12 cellular contexts compared by ENCODE assay signal in the genomic region with DNA sequence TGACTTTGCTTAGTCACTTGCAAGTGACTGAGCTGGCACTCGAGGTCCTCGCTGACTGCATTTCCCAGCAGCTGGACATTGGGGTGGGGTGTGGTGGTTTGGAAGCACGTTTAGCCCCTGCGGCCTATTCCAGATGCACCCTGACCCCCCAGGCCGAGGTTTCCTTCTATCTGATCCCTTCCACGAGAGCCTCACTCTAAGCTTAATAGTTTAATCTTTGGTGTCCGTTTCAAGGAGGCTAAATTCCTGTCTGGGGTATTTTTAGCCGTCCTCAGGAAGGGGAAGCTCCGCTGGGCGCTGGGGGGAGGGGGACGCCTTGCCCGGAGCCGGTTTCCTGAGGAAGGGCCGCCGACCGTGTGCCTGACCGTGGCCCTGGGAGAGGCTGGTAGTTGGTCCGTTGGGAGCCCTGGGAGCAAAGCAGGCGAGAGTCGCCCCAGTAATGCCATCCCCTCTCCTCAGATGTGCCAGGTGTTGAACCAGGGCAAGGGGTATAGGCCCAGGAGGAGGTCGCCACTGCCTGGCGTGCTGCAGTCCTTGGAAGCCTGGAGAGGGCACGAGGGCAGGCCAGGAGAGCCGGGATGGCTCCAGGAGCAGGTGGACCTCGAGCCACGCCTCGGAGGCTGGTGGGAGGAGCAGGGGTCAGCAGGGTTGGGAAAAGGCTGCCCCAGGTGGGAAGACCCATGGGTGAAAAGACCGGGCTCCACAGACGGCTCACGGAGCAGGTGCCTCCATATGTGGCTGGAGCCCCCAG. TPM values are rescaled to one million over a fixed set of nuclear protein-coding genes. Genes with fewer than 3 reads are reported as not detected.
DNase-seq lines count a peak whose midpoint lies in the region; ATAC-seq, FAIRE-seq and TF ChIP-seq lines count a peak whose summit lies in the region.
"Had no signal": no experiment of that assay in that cellular context is flagged by ENCODE, and none has a peak within 500 bp of the region (broad histone marks: within the 10 kb centered on the region; RNA-seq: fewer than 3 reads in every experiment).

No MANE protein-coding gene starts in this region.

- DNase-seq in GF-D8 (lab: John Stamatoyannopoulos, UW) (peak; percentile 40), kidney (peak; percentile 85), cerebellar nuclear complex (lab: John Stamatoyannopoulos, UW) (no peak)
- no peak for DNase-seq in stimulated activated naive CD8-positive, alpha-beta T cell treated with anti-CD3 and anti-CD28 coated beads, Interleukin-15, amount 100 ng/mL, for 72 hours
- DNase-seq: foreskin keratinocyte; NCI-H526 treated with DMSO at 0.1 percent for 48 hours; occipital lobe; stimulated activated CD8-positive, alpha-beta memory T cell treated with anti-CD3 and anti-CD28 coated beads, Interleukin-4, amount 100 ng/mL, for 48 hours had no signal

- H3K9me3 ChIP-seq in kidney (ENCODE audit: control insufficient read depth in 1 of 2, low read length in 2 of 2): no peaks in the 10 kb centered on the region

- intact Hi-C loops in kidney (cut with DNase I): loop anchor here (10.0 kb wide), 1 partner anchor 160 kb away; no protein-coding TSS in a partner anchor

- TF ChIP-seq CTCF in kidney (IDR thresholded peaks at IDR 0.05; ENCODE audit: borderline replicate concordance, extremely low read depth, insufficient read depth): no peak

- no peak for ATAC-seq in GM21381 (IDR thresholded peaks at IDR 0.05; ENCODE audit: unreplicated experiment)
- ATAC-seq in stimulated activated naive CD8-positive, alpha-beta T cell treated with anti-CD3 and anti-CD28 coated beads, Interleukin-15, amount 100 ng/mL, for 72 hours: no peak
- no peak for ATAC-seq in HG02970 (IDR thresholded peaks at IDR 0.05; ENCODE audit: low FRiP score, unreplicated experiment)
- ATAC-seq: foreskin keratinocyte had no signal

- peaks cover 41% of the 10 kb centered on the region for H3K4me1 Mint-ChIP-seq in stimulated activated naive CD8-positive, alpha-beta T cell treated with anti-CD3 and anti-CD28 coated beads, Interleukin-15, amount 100 ng/mL, for 72 hours

- no peak overlapping the region for H3K27ac Mint-ChIP-seq in stimulated activated naive CD8-positive, alpha-beta T cell treated with anti-CD3 and anti-CD28 coated beads, Interleukin-15, amount 100 ng/mL, for 72 hours

- H3K27me3 Mint-ChIP-seq in stimulated activated naive CD8-positive, alpha-beta T cell treated with anti-CD3 and anti-CD28 coated beads, Interleukin-15, amount 100 ng/mL, for 72 hours: no peaks in the 10 kb centered on the region

- H3K4me3 ChIP-seq in kidney (ENCODE audit: low read length in 2 of 2): no peak overlapping the region
- no peak overlapping the region for H3K4me3 ChIP-seq in skin epidermis

- no peak for FAIRE-seq in kidney (lab: Jason Lieb, UNC)

- peak overlapping the region; percentile 78 for H3K27ac ChIP-seq in angular gyrus (ENCODE audit: low read depth, low read length)
- H3K27ac ChIP-seq in kidney (ENCODE audit: low read depth in 2 of 2, low read length in 2 of 2): peak overlapping the region; percentile 71 to 90
- peak overlapping the region in 19 of 21 experiments; percentile 70 to 91 (median 84) for H3K27ac ChIP-seq in skin epidermis
- H3K27ac ChIP-seq: foreskin keratinocyte had no signal

- peaks cover 3% of the 10 kb centered on the region in 2 donors for H3K36me3 ChIP-seq in kidney (ENCODE audit: control insufficient read depth in 1 of 2, insufficient read depth in 2 of 2, low read length in 2 of 2)

- no peak overlapping the region for H3K9ac ChIP-seq in kidney (ENCODE audit: low read length in 2 of 2)

- no peaks in the 10 kb centered on the region for H3K9me3 Mint-ChIP-seq in stimulated activated naive CD8-positive, alpha-beta T cell treated with anti-CD3 and anti-CD28 coated beads, Interleukin-15, amount 100 ng/mL, for 72 hours

- H3K4me1 ChIP-seq in kidney (ENCODE audit: control insufficient read depth in 1 of 2, insufficient read depth in 1 of 2, low read depth in 1 of 2, low read length in 2 of 2): peaks cover 12 to 39% of the 10 kb centered on the region in 2 donors

- no peak overlapping the region for H3K4me3 Mint-ChIP-seq in stimulated activated naive CD8-positive, alpha-beta T cell treated with anti-CD3 and anti-CD28 coated beads, Interleukin-15, amount 100 ng/mL, for 72 hours

RNA-seq across cellular contexts. Expression of gene IDH2, which starts 37.2 kb away (rescaled TPM):
- total RNA-seq in kidney: 87.0 TPM
- polyA plus RNA-seq in kidney (ENCODE audit: insufficient read depth, low read depth, low replicate concordance): 545 TPM

Comparison
In these comparisons a context has a peak if more than half of its experiments do, and no peak if none do; other contexts are left out.
1. DNase-seq: peak in GF-D8 (single experiment) and kidney (single experiment); none in cerebellar nuclear complex (0 of 2) and stimulated activated naive CD8-positive, alpha-beta T cell treated with anti-CD3 and anti-CD28 coated beads, Interleukin-15, amount 100 ng/mL, for 72 hours (0 of 2).
2. Peak in every context shown above with its lines, with median percentiles within 50 percentile points of each other: H3K27ac ChIP-seq.